27 cellular contexts compared by ENCODE assay signal in the genomic region with DNA sequence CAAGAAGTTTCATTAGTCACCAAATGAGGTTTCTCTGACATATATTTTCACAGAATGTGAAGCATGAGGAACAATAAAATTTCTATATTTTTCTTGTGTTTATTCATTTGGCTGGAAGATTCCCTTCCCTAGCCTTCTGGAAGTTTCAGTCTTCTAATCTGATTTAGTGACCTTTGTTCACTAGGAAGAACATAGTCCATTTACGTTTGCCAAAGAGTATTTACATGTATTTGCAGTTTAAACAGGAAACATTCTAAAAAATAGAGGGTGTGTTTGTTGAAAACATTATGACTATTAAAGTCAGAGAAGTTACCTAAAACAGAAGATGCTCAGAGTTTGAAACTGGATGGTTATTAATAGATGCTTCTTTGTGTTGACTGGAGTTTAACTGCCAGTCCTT.
"Had no signal": no experiment of that assay in that cellular context is flagged by ENCODE, and none has a peak within 500 bp of the region (broad histone marks: within the 10 kb centered on the region; RNA-seq: fewer than 3 reads in every experiment).

No MANE protein-coding gene starts in this region.

- DNase-seq: naive thymus-derived CD4-positive, alpha-beta T cell; natural killer cell; ovary; psoas muscle; right cardiac atrium; right lobe of liver; sigmoid colon; spleen; stimulated activated CD4-positive, alpha-beta T cell treated with anti-CD3 and anti-CD28 coated beads, Interleukin-12 subunit alpha, Interleukin-12 subunit beta, amount 100 ng/mL, for 4 hours; stimulated activated CD4-positive, alpha-beta T cell treated with anti-CD3 and anti-CD28 coated beads, Interleukin-1b, Interleukin-23, amount 100 ng/mL, for 48 hours; stimulated activated CD4-positive, alpha-beta T cell treated with anti-CD3 and anti-CD28 coated beads, Interleukin-4, amount 100 ng/mL, for 1 hour; stimulated activated CD4-positive, alpha-beta T cell treated with anti-CD3 and anti-CD28 coated beads, Interleukin-4, amount 100 ng/mL, for 4 hours; stimulated activated CD8-positive, alpha-beta memory T cell treated with anti-CD3 and anti-CD28 coated beads, Interleukin-4, amount 100 ng/mL, for 48 hours; stimulated activated naive CD4-positive, alpha-beta T cell; stimulated activated naive CD8-positive, alpha-beta T cell treated with anti-CD3 and anti-CD28 coated beads, Interleukin-15, amount 100 ng/mL, for 72 hours; stimulated activated naive CD8-positive, alpha-beta T cell treated with anti-CD3 and anti-CD28 coated beads, Interleukin-15, Interleukin-2, amounts not matched to agents 100 U/mL and 50 U/mL, for 24 hours; thyroid gland; trophoblast cell; upper lobe of left lung had no signal

- H3K27me3 ChIP-seq: neural progenitor cell, ovary, right lobe of liver, sigmoid colon, spleen, thyroid gland, tibial nerve, upper lobe of left lung, vagina had no signal

- H3K4me2 ChIP-seq: neural progenitor cell, smooth muscle cell had no signal

- H3K36me3 ChIP-seq: neural progenitor cell, ovary, right lobe of liver, sigmoid colon, spleen, thoracic aorta, thyroid gland, tibial nerve, upper lobe of left lung, vagina had no signal

- H3K79me2 ChIP-seq: parathyroid adenoma had no signal

- FAIRE-seq: urothelium cell line had no signal

- H3K27ac ChIP-seq: neural progenitor cell, ovary, parathyroid adenoma, psoas muscle, right lobe of liver, sigmoid colon, spleen, thoracic aorta, thyroid gland, tibial nerve, upper lobe of left lung, vagina had no signal

- ATAC-seq: naive thymus-derived CD4-positive, alpha-beta T cell; natural killer cell; psoas muscle; right cardiac atrium; stimulated activated memory B cell treated with anti-CD40 and anti-IgM and Interleukin-4, amounts not matched to agents 10 μg/mL and 1 μg/mL and 100 μg/mL, for 72 hours; stimulated activated naive CD8-positive, alpha-beta T cell treated with anti-CD3 and anti-CD28 coated beads, Interleukin-15, amount 100 ng/mL, for 72 hours; stimulated activated naive CD8-positive, alpha-beta T cell treated with anti-CD3 and anti-CD28 coated beads, Interleukin-15, Interleukin-2, amounts not matched to agents 100 U/mL and 50 U/mL, for 24 hours had no signal

- H3K9ac ChIP-seq: neural progenitor cell, parathyroid adenoma had no signal

- H3K4me1 ChIP-seq: neural progenitor cell, parathyroid adenoma, psoas muscle, right lobe of liver, sigmoid colon, spleen, thyroid gland, tibial nerve, upper lobe of left lung, vagina had no signal

- H3K4me3 ChIP-seq: neural progenitor cell, ovary, psoas muscle, right lobe of liver, sigmoid colon, smooth muscle cell, spleen, thoracic aorta, thyroid gland, tibial nerve, upper lobe of left lung, vagina had no signal

- H3K9me3 ChIP-seq: ovary, psoas muscle, right lobe of liver, sigmoid colon, spleen, thoracic aorta, thyroid gland, tibial nerve, upper lobe of left lung, vagina had no signal

- H2AFZ ChIP-seq: neural progenitor cell, parathyroid adenoma had no signal
